19 cellular contexts compared by ENCODE assay signal in genomic region chr5:146873186-146873917, GRCh38. TPM values are rescaled to one million over a fixed set of nuclear protein-coding genes. Genes with fewer than 3 reads are reported as not detected.
A peak's percentile ranks its signal among the peaks of the same experiment; 100 is the strongest.
DNase-seq lines count a peak whose midpoint lies in the region; ATAC-seq lines count a peak whose summit lies in the region.
"Had no signal": no experiment of that assay in that cellular context is flagged by ENCODE, and none has a peak within 500 bp of the region (broad histone marks: within the 10 kb centered on the region; RNA-seq: fewer than 3 reads in every experiment).

No MANE protein-coding gene starts in this region.

- ATAC-seq in HG02981 (IDR thresholded peaks at IDR 0.05; ENCODE audit: unreplicated experiment) = no peak
- ATAC-seq: CD8-positive, alpha-beta T cell had no signal

- no peaks in the 10 kb centered on the region for H3K36me3 Mint-ChIP-seq in T-helper 2 cell treated with Interferon-gamma antibody and Interleukin-4, amounts not matched to agents 5 μg/mL and 100 μg/mL, for 36 hours (ENCODE audit: low read depth)

- H3K36me3 ChIP-seq in iPS-20b (ENCODE audit: insufficient read depth, low read depth, low read length) = peaks cover 14% of the 10 kb centered on the region
- H3K36me3 ChIP-seq: BLaER1 had no signal

- DNase-seq in DMS79 treated with DMSO at 0.1 percent for 48 hours (lab: John Stamatoyannopoulos, UW) (peak; percentile 14), DMS79 (lab: John Stamatoyannopoulos, UW) (no peak), Daoy (ENCODE audit: low read depth) (peak; percentile 46), M059J (ENCODE audit: low read depth) (peak; percentile 71), SKM-1 (lab: John Stamatoyannopoulos, UW; ENCODE audit: unreplicated experiment) (no peak)
- no peak for DNase-seq in T-helper 2 cell treated with Interferon-gamma antibody and Interleukin-4, amounts not matched to agents 5 μg/mL and 100 μg/mL, for 36 hours (ENCODE audit: low spot score)
- DNase-seq: 8988T; CD8-positive, alpha-beta T cell; H7; KBM-7; NCI-H1436; NCI-H2081; NCI-H526 treated with DMSO at 0.1 percent for 48 hours; NK-92 treated with Interleukin-12 subunit alpha and Interleukin-12 subunit beta, amount 100 ng/mL, for 24 hours; SHP77 had no signal

- no peak overlapping the region for H3K27ac Mint-ChIP-seq in T-helper 2 cell treated with Interferon-gamma antibody and Interleukin-4, amounts not matched to agents 5 μg/mL and 100 μg/mL, for 36 hours
- H3K27ac Mint-ChIP-seq: CD8-positive, alpha-beta T cell had no signal

- peaks cover 62% of the 10 kb centered on the region for H3K4me1 ChIP-seq in iPS-20b (ENCODE audit: insufficient read depth, low read length)

- H3K4me3 ChIP-seq in iPS-20b (ENCODE audit: low read length) = peak overlapping the region; percentile 41; the same call in 1 of the 2 replicates
- H3K4me3 ChIP-seq: BLaER1 had no signal

- H3K9me3 Mint-ChIP-seq in T-helper 2 cell treated with Interferon-gamma antibody and Interleukin-4, amounts not matched to agents 5 μg/mL and 100 μg/mL, for 36 hours = no peaks in the 10 kb centered on the region
- H3K9me3 Mint-ChIP-seq: CD8-positive, alpha-beta T cell had no signal

- no peaks in the 10 kb centered on the region for H3K9me3 ChIP-seq in iPS-20b (ENCODE audit: insufficient read depth, low read depth, low read length)
- H3K9me3 ChIP-seq: BLaER1 had no signal

- peaks cover 40% of the 10 kb centered on the region for H3K27me3 Mint-ChIP-seq in T-helper 2 cell treated with Interferon-gamma antibody and Interleukin-4, amounts not matched to agents 5 μg/mL and 100 μg/mL, for 36 hours (ENCODE audit: low read depth)

- H3K9ac ChIP-seq in iPS-20b (ENCODE audit: low read depth, low read length) = no peak overlapping the region
- H3K9ac ChIP-seq: BLaER1 had no signal

- no peak overlapping the region for H3K27ac ChIP-seq in iPS-20b (ENCODE audit: low read length)
- H3K27ac ChIP-seq: BLaER1 had no signal

- peaks cover 9% of the 10 kb centered on the region for H3K4me1 Mint-ChIP-seq in T-helper 2 cell treated with Interferon-gamma antibody and Interleukin-4, amounts not matched to agents 5 μg/mL and 100 μg/mL, for 36 hours (ENCODE audit: low read depth)

- peaks cover 25% of the 10 kb centered on the region for H3K27me3 ChIP-seq in iPS-20b (ENCODE audit: insufficient read depth, low read length)

- H3K4me3 Mint-ChIP-seq in T-helper 2 cell treated with Interferon-gamma antibody and Interleukin-4, amounts not matched to agents 5 μg/mL and 100 μg/mL, for 36 hours = no peak overlapping the region
- H3K4me3 Mint-ChIP-seq: CD8-positive, alpha-beta T cell had no signal

RNA-seq across cellular contexts. Expression of gene PPP2R2B, which starts 5.2 kb away (rescaled TPM):
- 3.8 and 5.0 TPM in 2 replicates for total RNA-seq in Daoy (2014; rRNA removed; shearing (Covaris generic))
- total RNA-seq in M059J (2014; rRNA removed; shearing (Covaris generic)) = 7.6 and 9.1 TPM in 2 replicates
- total RNA-seq: OCI-LY7 had no signal

Comparison
In these comparisons a context has a peak if more than half of its experiments do, and no peak if none do; other contexts are left out.
1. DNase-seq: peak in DMS79 treated with DMSO at 0.1 percent for 48 hours (single experiment), Daoy (single experiment) and M059J (single experiment); none in DMS79 (single experiment), SKM-1 (single experiment) and T-helper 2 cell treated with Interferon-gamma antibody and Interleukin-4, amounts not matched to agents 5 μg/mL and 100 μg/mL, for 36 hours (single experiment).